Comparison of ENCODE assay signal across 1 cellular context in the genomic region with DNA sequence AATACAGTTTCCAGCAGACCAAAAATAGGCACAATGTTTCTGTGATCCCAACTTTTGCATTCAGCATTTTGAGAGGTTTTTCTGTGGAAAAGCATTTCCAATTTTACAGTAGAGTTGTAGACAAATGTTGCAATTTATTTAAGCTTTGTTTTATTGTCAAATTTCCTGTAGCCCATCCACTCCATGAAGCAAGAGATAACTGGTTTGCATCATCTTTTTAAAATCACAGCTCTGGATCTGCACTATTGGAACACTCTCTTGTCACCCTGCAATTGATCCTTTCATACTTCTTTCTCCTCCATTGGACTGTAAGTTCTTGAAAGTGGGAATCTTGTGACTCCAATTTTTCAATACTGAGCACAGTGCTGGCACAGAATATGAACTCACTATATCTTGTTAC.
TF ChIP-seq lines count a peak whose summit lies in the region.

No MANE protein-coding gene starts in this region.

TF ChIP-seq in K562, 482 proteins besides CTCF, POLR2A, EP300 and RAD21 (continued from another document):
- TF ChIP-seq, protein P1, sequence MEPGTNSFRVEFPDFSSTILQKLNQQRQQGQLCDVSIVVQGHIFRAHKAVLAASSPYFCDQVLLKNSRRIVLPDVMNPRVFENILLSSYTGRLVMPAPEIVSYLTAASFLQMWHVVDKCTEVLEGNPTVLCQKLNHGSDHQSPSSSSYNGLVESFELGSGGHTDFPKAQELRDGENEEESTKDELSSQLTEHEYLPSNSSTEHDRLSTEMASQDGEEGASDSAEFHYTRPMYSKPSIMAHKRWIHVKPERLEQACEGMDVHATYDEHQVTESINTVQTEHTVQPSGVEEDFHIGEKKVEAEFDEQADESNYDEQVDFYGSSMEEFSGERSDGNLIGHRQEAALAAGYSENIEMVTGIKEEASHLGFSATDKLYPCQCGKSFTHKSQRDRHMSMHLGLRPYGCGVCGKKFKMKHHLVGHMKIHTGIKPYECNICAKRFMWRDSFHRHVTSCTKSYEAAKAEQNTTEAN (CRISPR knock-in tag; IDR thresholded peaks at IDR 0.05): no peak
- TF ChIP-seq MEF2A (IDR thresholded peaks at IDR 0.05; ENCODE audit: control insufficient read depth, low read depth, low read length) (no peak), ZNF174 (CRISPR knock-in tag; IDR thresholded peaks at IDR 0.05) (no peak), SREBF2 (CRISPR knock-in tag; IDR thresholded peaks at IDR 0.05) (no peak), DMBX1 (CRISPR knock-in tag; IDR thresholded peaks at IDR 0.05; ENCODE audit: borderline replicate concordance) (peak; percentile 44)
- TF ChIP-seq, protein P2, sequence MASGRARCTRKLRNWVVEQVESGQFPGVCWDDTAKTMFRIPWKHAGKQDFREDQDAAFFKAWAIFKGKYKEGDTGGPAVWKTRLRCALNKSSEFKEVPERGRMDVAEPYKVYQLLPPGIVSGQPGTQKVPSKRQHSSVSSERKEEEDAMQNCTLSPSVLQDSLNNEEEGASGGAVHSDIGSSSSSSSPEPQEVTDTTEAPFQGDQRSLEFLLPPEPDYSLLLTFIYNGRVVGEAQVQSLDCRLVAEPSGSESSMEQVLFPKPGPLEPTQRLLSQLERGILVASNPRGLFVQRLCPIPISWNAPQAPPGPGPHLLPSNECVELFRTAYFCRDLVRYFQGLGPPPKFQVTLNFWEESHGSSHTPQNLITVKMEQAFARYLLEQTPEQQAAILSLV (tag; IDR thresholded peaks at IDR 0.05): peak; percentile 66; the same call in 1 of the 2 replicates
TF ChIP-seq in K562: peak in this region for 18.
